ENCODE assay signal across 13 cellular contexts in the genomic region with DNA sequence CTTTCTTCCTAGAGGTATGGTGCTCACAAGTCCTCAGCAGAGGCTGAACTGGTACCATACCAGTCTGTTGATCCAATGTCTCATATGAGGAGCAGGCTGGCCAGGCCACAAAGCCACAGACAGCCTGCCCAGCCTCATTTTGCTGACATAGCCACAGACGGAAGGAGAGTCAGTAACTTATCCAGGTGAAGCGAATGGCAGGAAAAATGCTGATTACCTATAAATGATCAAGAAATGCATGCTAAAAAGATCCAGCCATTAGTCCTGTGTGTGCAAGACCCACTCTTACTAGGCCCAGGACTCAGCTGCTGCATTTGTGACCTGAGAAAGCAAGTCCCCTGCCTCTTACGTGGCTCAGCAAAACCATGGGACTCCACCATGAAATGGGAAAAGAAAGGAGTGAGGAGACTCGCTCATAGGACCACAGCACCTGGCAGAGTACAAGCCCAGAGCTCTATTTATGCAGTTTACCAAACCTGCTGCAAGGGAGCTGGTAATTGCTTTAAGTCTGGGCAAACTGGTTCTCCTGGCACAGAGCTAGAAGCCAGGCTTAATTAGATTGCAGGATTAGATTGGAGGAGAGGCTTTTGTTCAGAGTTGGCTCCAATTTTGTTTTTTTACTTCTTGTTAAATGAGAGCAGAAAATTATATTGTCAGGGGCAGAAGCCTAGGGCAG. TPM values are rescaled to one million over a fixed set of nuclear protein-coding genes. Genes with fewer than 3 reads are reported as not detected.
DNase-seq lines count a peak whose midpoint lies in the region; ATAC-seq and TF ChIP-seq lines count a peak whose summit lies in the region.
"Had no signal": no experiment of that assay in that cellular context is flagged by ENCODE, and none has a peak within 500 bp of the region (broad histone marks: within the 10 kb centered on the region; RNA-seq: fewer than 3 reads in every experiment).

No MANE protein-coding gene starts in this region.

- no peak overlapping the region for H3K9ac ChIP-seq in subcutaneous abdominal adipose tissue (ENCODE audit: low read length in 5 of 5)

- H3K27ac ChIP-seq in foreskin keratinocyte: no peak overlapping the region
- peak overlapping the region; percentile 44 for H3K27ac ChIP-seq in subcutaneous abdominal adipose tissue (ENCODE audit: low read depth, low read length)
- H3K27ac ChIP-seq: SK-N-MC had no signal

- ATAC-seq in foreskin keratinocyte: peak; percentile 33
- ATAC-seq in HG02884 (IDR thresholded peaks at IDR 0.05; ENCODE audit: unreplicated experiment): no peak
- ATAC-seq: heart left ventricle had no signal

- H3K36me3 ChIP-seq in subcutaneous abdominal adipose tissue (ENCODE audit: control insufficient read depth in 5 of 5, insufficient read depth in 5 of 5, low read length in 5 of 5): no peaks in the 10 kb centered on the region
- H3K36me3 ChIP-seq: heart left ventricle had no signal

- H3K9me3 ChIP-seq in subcutaneous abdominal adipose tissue (ENCODE audit: control insufficient read depth in 5 of 5, low read length in 5 of 5): no peaks in the 10 kb centered on the region
- H3K9me3 ChIP-seq: heart left ventricle had no signal

- H3K4me1 ChIP-seq in foreskin keratinocyte: no peaks in the 10 kb centered on the region
- peaks cover 5 to 20% (median 20%) of the 10 kb centered on the region in 5 donors for H3K4me1 ChIP-seq in subcutaneous abdominal adipose tissue (ENCODE audit: control insufficient read depth in 5 of 5, insufficient read depth in 5 of 5, low read length in 5 of 5)

- DNase-seq in NCI-H1105 treated with DMSO at 0.1 percent for 48 hours (lab: John Stamatoyannopoulos, UW) (peak; percentile 92), NCI-H82 (lab: John Stamatoyannopoulos, UW) (peak; percentile 78), foreskin keratinocyte (no peak), cerebellar cortex (ENCODE audit: low spot score) (no peak), NCI-H524 (lab: John Stamatoyannopoulos, UW) (no peak)
- DNase-seq: activated CD4-positive, alpha-beta T cell treated with anti-CD3 and anti-CD28 coated beads, Interleukin-2, amount 10 ng/mL, durations not matched to agents 7 days and 5 days; activated naive CD4-positive, alpha-beta T cell treated with Interleukin-2 at 50 U/mL for 16 hours; mammary epithelial cell; NCI-H1930 had no signal

- H3K4me3 ChIP-seq in subcutaneous abdominal adipose tissue (ENCODE audit: low read depth in 1 of 5, low read length in 5 of 5): no peak overlapping the region
- H3K4me3 ChIP-seq: heart left ventricle, SK-N-MC had no signal

- H3K27me3 ChIP-seq in foreskin keratinocyte (no peaks in the 10 kb centered on the region), subcutaneous abdominal adipose tissue (ENCODE audit: control insufficient read depth in 5 of 5, insufficient read depth in 4 of 5, low read length in 5 of 5) (no peaks in the 10 kb centered on the region)
- H3K27me3 ChIP-seq: heart left ventricle had no signal

- no peak for TF ChIP-seq CTCF in foreskin keratinocyte (conservative IDR thresholded peaks at IDR 0.05)

RNA-seq across cellular contexts. Expression of gene RHOB, which starts 19.0 kb away (rescaled TPM):
- total RNA-seq in foreskin keratinocyte: 46.8 and 64.3 TPM in 2 replicates
- 31.0 and 40.3 TPM in 2 replicates for polyA plus RNA-seq in foreskin keratinocyte

Comparison
In these comparisons a context has a peak if more than half of its experiments do, and no peak if none do; other contexts are left out.
1. DNase-seq: peak in NCI-H1105 treated with DMSO at 0.1 percent for 48 hours (single experiment) and NCI-H82 (single experiment); none in foreskin keratinocyte (0 of 2), cerebellar cortex (single experiment) and NCI-H524 (0 of 2).